ENCODE assay signal across 20 cellular contexts in the genomic region with DNA sequence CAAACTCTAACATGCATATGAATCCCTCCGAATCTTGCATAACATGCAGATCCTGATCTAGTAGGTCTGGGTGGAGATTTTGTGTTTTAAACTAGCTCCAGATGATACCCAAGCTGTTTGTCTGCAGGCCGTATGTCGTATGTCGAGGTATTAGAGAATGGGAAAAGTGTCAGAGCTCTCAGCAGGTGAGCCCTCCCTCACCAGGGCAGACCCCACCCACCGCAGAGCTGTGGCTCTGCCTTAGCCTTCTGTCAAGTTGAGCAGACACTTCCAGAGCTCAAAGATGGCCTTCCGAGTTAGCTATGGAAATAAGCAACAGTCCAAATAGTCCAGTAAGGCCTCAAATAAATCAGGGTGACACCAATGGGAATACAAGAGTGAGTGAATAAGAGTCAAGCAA.
"Had no signal": no experiment of that assay in that cellular context is flagged by ENCODE, and none has a peak within 500 bp of the region (broad histone marks: within the 10 kb centered on the region; RNA-seq: fewer than 3 reads in every experiment).

No MANE protein-coding gene starts in this region.

- H3K36me3 ChIP-seq: colonic mucosa, right atrium auricular region, sigmoid colon, tibial nerve, upper lobe of right lung, vagina had no signal

- ATAC-seq: esophagus mucosa; left cardiac atrium; left ventricle myocardium superior; naive thymus-derived CD4-positive, alpha-beta T cell; upper lobe of right lung had no signal

- H3K4me3 Mint-ChIP-seq: neural crest cell had no signal

- H3K27me3 Mint-ChIP-seq: naive thymus-derived CD4-positive, alpha-beta T cell had no signal

- H3K27me3 ChIP-seq: colonic mucosa, right atrium auricular region, sigmoid colon, tibial nerve, upper lobe of right lung, vagina had no signal

- DNase-seq: colonic mucosa; dermis blood vessel endothelial cell; effector CD4-positive, alpha-beta T cell; kidney; left cardiac atrium; left ventricle myocardium superior; mesendoderm; naive thymus-derived CD4-positive, alpha-beta T cell; sigmoid colon; stimulated activated CD4-positive, alpha-beta T cell treated with anti-CD3 and anti-CD28 coated beads, Interleukin-2, amount 100 ng/mL, for 24 hours; stimulated activated CD4-positive, alpha-beta T cell treated with anti-CD3 and anti-CD28 coated beads, Interleukin-4, amount 100 ng/mL, for 4 hours; stimulated activated naive CD4-positive, alpha-beta T cell treated with Interleukin-2 at 50 U/mL for 16 hours; upper lobe of right lung had no signal

- H3K9me3 ChIP-seq: colonic mucosa, right atrium auricular region, sigmoid colon, tibial nerve, upper lobe of right lung, vagina had no signal

- H3K27ac ChIP-seq: colonic mucosa, right atrium auricular region, sigmoid colon, tibial nerve, upper lobe of right lung, vagina had no signal

- H3K4me1 ChIP-seq: colonic mucosa had no signal

- H3K4me3 ChIP-seq: colonic mucosa, lung, right atrium auricular region, sigmoid colon, skin epidermis, tibial nerve, upper lobe of right lung, vagina had no signal
